ENCODE assay signal across 8 cellular contexts in genomic region chr1:176205322-176205914, GRCh38. TPM values are rescaled to one million over a fixed set of nuclear protein-coding genes. Genes with fewer than 3 reads are reported as not detected.
DNase-seq lines count a peak whose midpoint lies in the region; TF ChIP-seq lines count a peak whose summit lies in the region.

No MANE protein-coding gene starts in this region.

- BruUV-seq in Caco-2 (replicated peaks; lab: Mats Ljungman, UMichigan), result no TSS peak

- POLR2A ChIA-PET in Caco-2 (lab: Charles Lee), result no interaction called here

- H3K4me3 ChIP-seq in Caco-2 (ENCODE audit: low read depth, low read length), result peak overlapping the region; percentile 96

- peak overlapping the region; percentile 87 for H3K27ac ChIP-seq in KOPT-K1 (ENCODE audit: low read depth, low read length, poor library complexity, severe bottlenecking)

- intact Hi-C loops in Caco-2 (cut with micrococcal nuclease; ENCODE audit: unreplicated experiment), result loop anchor here (1.0 to 10.0 kb wide), 3 partner anchors 86 to 363 kb away; no protein-coding TSS in a partner anchor

- no peaks in the 10 kb centered on the region for H3K27me3 Mint-ChIP-seq in Caco-2 (ENCODE audit: insufficient read depth, unreplicated experiment)
- no peaks in the 10 kb centered on the region for H3K27me3 Mint-ChIP-seq in brain
- no peaks in the 10 kb centered on the region for H3K27me3 Mint-ChIP-seq in mesothelial cell of epicardium (ENCODE audit: low read depth)

- H3K4me3 Mint-ChIP-seq in Caco-2 (ENCODE audit: unreplicated experiment) (peak overlapping the region; percentile 87), brain (peak overlapping the region; percentile 92 to 99 (median 96)), mesothelial cell of epicardium (peak overlapping the region; percentile 80)

- H3K9me3 Mint-ChIP-seq in Caco-2 (ENCODE audit: unreplicated experiment) (no peaks in the 10 kb centered on the region), brain (peaks cover 0 to 4% (median 0%) of the 10 kb centered on the region in 5 experiments), mesothelial cell of epicardium (no peaks in the 10 kb centered on the region)

- peaks cover 7% of the 10 kb centered on the region for H3K36me3 Mint-ChIP-seq in Caco-2 (ENCODE audit: insufficient read depth, unreplicated experiment)
- peaks cover 12% of the 10 kb centered on the region for H3K36me3 Mint-ChIP-seq in brain
- H3K36me3 Mint-ChIP-seq in mesothelial cell of epicardium, result no peaks in the 10 kb centered on the region

- H3K27ac Mint-ChIP-seq in Caco-2 (ENCODE audit: unreplicated experiment) (peak overlapping the region; percentile 82), brain (peak overlapping the region; percentile 2 to 96 (median 94)), mesothelial cell of epicardium (peak overlapping the region; percentile 55)

- H3K9me3 ChIP-seq in Caco-2, result no peaks in the 10 kb centered on the region
- no peaks in the 10 kb centered on the region for H3K9me3 ChIP-seq in KOPT-K1 (ENCODE audit: insufficient read depth, low read length, poor library complexity, severe bottlenecking)

- CTCF ChIA-PET in Caco-2 (lab: Charles Lee), result no interaction called here

- H3K27me3 ChIP-seq in Caco-2 (replicated peaks; ENCODE audit: control insufficient read depth, insufficient read depth, low read length), result no peaks in the 10 kb centered on the region

- H3K4me1 Mint-ChIP-seq in Caco-2 (ENCODE audit: low read depth, unreplicated experiment) (peaks cover 15% of the 10 kb centered on the region), brain (peaks cover 56% of the 10 kb centered on the region), mesothelial cell of epicardium (peaks cover 28% of the 10 kb centered on the region)

- DNase-seq in Caco-2 (no peak), mesothelial cell of epicardium (ENCODE audit: low spot score in 2 of 2, unreplicated experiment in 2 of 2) (no peak), C1 segment of cervical spinal cord (lab: John Stamatoyannopoulos, UW) (no peak), nucleus accumbens (lab: John Stamatoyannopoulos, UW) (no peak), HuH-7.5 (ENCODE audit: low spot score) (no peak)
- no peak for DNase-seq in activated effector memory CD4-positive, alpha-beta T cell treated with Interleukin-2 at 50 U/mL for 16 hours

- TF ChIP-seq CTCF in Caco-2 (IDR thresholded peaks at IDR 0.05; ENCODE audit: insufficient read depth in 1 of 2, low read depth in 1 of 2, low read length in 1 of 2, severe bottlenecking in 1 of 2, unreplicated experiment in 1 of 2) (no peak), brain (conservative IDR thresholded peaks at IDR 0.05) (no peak), mesothelial cell of epicardium (IDR thresholded peaks at IDR 0.05; ENCODE audit: unreplicated experiment) (no peak)

- no peaks in the 10 kb centered on the region for H3K36me3 ChIP-seq in Caco-2 (ENCODE audit: control insufficient read depth, insufficient read depth, low read length)
- no peaks in the 10 kb centered on the region for H3K36me3 ChIP-seq in KOPT-K1 (ENCODE audit: insufficient read depth, low read length)

- H3K4me1 ChIP-seq in Caco-2, result peaks cover 5% of the 10 kb centered on the region; the same call in 1 of the 2 replicates

RNA-seq across cellular contexts. Expression of gene COP1, which starts 1.7 kb away (rescaled TPM):
- total RNA-seq in Caco-2 (2022) (45.9 and 46.9 TPM in 2 replicates), mesothelial cell of epicardium (45.0 to 47.9 TPM (median 45.5 TPM) in 3 replicates)
- polyA plus RNA-seq in brain (ENCODE audit: insufficient read depth, low read depth, low replicate concordance), result 29.0 TPM
